ENCODE assay signal across 10 cellular contexts in the genomic region with DNA sequence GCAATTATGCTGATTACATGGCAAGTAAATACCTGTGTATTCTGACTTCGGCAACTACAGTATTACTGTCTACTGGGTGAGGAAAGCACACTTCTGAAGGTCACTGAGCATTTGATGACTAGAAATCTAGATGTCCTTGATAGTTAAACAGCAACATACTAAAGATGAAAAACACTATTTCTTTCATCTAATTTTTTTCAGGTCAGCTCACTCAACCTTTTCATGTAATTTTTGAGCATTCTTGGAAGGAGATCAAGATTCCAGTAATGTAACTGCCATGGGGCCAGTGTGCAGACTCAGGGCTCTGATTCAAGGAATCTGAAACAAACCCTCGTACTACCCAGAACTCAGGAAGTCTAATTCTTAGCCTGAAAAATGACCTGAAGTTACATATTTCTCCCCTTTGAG.
DNase-seq lines count a peak whose midpoint lies in the region; ATAC-seq and TF ChIP-seq lines count a peak whose summit lies in the region.
"Had no signal": no experiment of that assay in that cellular context is flagged by ENCODE, and none has a peak within 500 bp of the region (broad histone marks: within the 10 kb centered on the region; RNA-seq: fewer than 3 reads in every experiment).

No MANE protein-coding gene starts in this region.

- intact Hi-C loops in left lung (cut with DNase I) = no loop called here
- intact Hi-C loops in left ventricle myocardium superior (cut with micrococcal nuclease) = no loop called here

- no peak for TF ChIP-seq CTCF in left lung (IDR thresholded peaks at IDR 0.05)

- in situ Hi-C loops in KBM-7 (cut with MboI; ENCODE audit: low pct_unique_long_range_greater_than_20kb, low sequenced_read_pairs) = loop anchor here (25.0 kb wide), 1 partner anchor 342 kb away; no protein-coding TSS in a partner anchor

- H3K27ac ChIP-seq in left lung = no peak overlapping the region
- H3K27ac ChIP-seq: tibial artery had no signal

- ATAC-seq in left lung (peak; percentile 21), left ventricle myocardium superior (no peak), GM21528 (IDR thresholded peaks at IDR 0.05; ENCODE audit: low FRiP score, unreplicated experiment) (no peak)

- no peak overlapping the region for H3K4me3 ChIP-seq in left lung
- H3K4me3 ChIP-seq: tibial artery had no signal

- peaks cover 0 to 19% of the 10 kb centered on the region in 2 donors for H3K9me3 ChIP-seq in left lung

- no peaks in the 10 kb centered on the region for H3K27me3 ChIP-seq in left lung
- H3K27me3 ChIP-seq: tibial artery had no signal

- peaks cover 0 to 9% of the 10 kb centered on the region in 2 donors for H3K4me1 ChIP-seq in left lung

- DNase-seq in EH (ENCODE audit: low read depth) = peak; percentile 50
- DNase-seq in NCI-H2227 treated with DMSO at 0.1 percent for 48 hours (lab: John Stamatoyannopoulos, UW) = peak; percentile 69
- peak; percentile 51 for DNase-seq in amniotic epithelial cell (ENCODE audit: low read depth)
- no peak for DNase-seq in left lung
- DNase-seq in left ventricle myocardium superior = no peak
- no peak for DNase-seq in KBM-7
- DNase-seq in NCI-H187 (lab: John Stamatoyannopoulos, UW) = no peak
- DNase-seq: activated effector memory CD4-positive, alpha-beta T cell treated with anti-CD3 and anti-CD28 coated beads, Interleukin-2, amount 50 U/mL, for 16 hours; tibial artery had no signal

- no peaks in the 10 kb centered on the region for H3K36me3 ChIP-seq in left lung
- H3K36me3 ChIP-seq: tibial artery had no signal

Comparison
In these comparisons a context has a peak if more than half of its experiments do, and no peak if none do; other contexts are left out.
1. DNase-seq: peak in EH (single experiment), NCI-H2227 treated with DMSO at 0.1 percent for 48 hours (single experiment) and amniotic epithelial cell (single experiment); none in left lung (0 of 2), left ventricle myocardium superior (single experiment), KBM-7 (single experiment) and NCI-H187 (0 of 2).